Comparison of ENCODE assay signal across 8 cellular contexts in genomic region chr2:127701651-127702394, GRCh38. TPM values are rescaled to one million over a fixed set of nuclear protein-coding genes. Genes with fewer than 3 reads are reported as not detected.
DNase-seq lines count a peak whose midpoint lies in the region; ATAC-seq, FAIRE-seq and TF ChIP-seq lines count a peak whose summit lies in the region.

No MANE protein-coding gene starts in this region.

- H3K36me3 Mint-ChIP-seq in T-cell: peaks cover 24% of the 10 kb centered on the region

- CTCF ChIA-PET in T-cell (lab: Charles Lee): interaction anchor here (0.7 to 1.4 kb wide), 3 partner anchors 108 to 110 kb away, joined by 3 to 4 read pairs (median 3); partner anchors contain the start of gene WDR33 (in 1 of the 2)

- H3K36me3 ChIP-seq in rectal smooth muscle tissue (ENCODE audit: control insufficient read depth, insufficient read depth, low read length) (peaks cover 5% of the 10 kb centered on the region), aorta (ENCODE audit: control insufficient read depth in 1 of 2, insufficient read depth in 2 of 2, low read length in 1 of 2) (no peaks in the 10 kb centered on the region)

- intact Hi-C loops in right cardiac atrium (cut with DNase I) (loop anchor here in 2 of 4 donors (5.0 kb wide), 1 partner anchor 175 kb away; the partner anchor contains the start of gene IWS1 (in 2 of the 2)), aorta (cut with DNase I) (no loop called here)

- WGBS in right cardiac atrium: under 1% methylated on average over 108 of the region's 108 CpGs
- WGBS in aorta, 2 donors: 0 to 1% methylated on average over 73 to 108 of the region's 108 CpGs

- H3K4me1 ChIP-seq in right cardiac atrium (ENCODE audit: control insufficient read depth, insufficient read depth, low read length): peaks cover 15% of the 10 kb centered on the region
- peaks cover 11% of the 10 kb centered on the region for H3K4me1 ChIP-seq in rectal smooth muscle tissue (ENCODE audit: control insufficient read depth, insufficient read depth, low read length)
- H3K4me1 ChIP-seq in aorta (ENCODE audit: control insufficient read depth in 1 of 2, insufficient read depth in 2 of 2, low read length in 2 of 2): no peaks in the 10 kb centered on the region

- H3K4me1 Mint-ChIP-seq in T-cell: peaks cover 43 to 52% (median 48%) of the 10 kb centered on the region in 3 donors

- H3K4me3 ChIP-seq in right cardiac atrium (ENCODE audit: low read length) (peak overlapping the region; percentile 70), rectal smooth muscle tissue (ENCODE audit: low read length) (peak overlapping the region; percentile 85), aorta (ENCODE audit: low read length in 2 of 2) (peak overlapping the region; percentile 81 to 87)

- H3K27me3 ChIP-seq in right cardiac atrium (ENCODE audit: control insufficient read depth, insufficient read depth) (no peaks in the 10 kb centered on the region), rectal smooth muscle tissue (ENCODE audit: control insufficient read depth, insufficient read depth, low read length) (no peaks in the 10 kb centered on the region), aorta (ENCODE audit: control insufficient read depth in 1 of 2, insufficient read depth in 2 of 2, low read length in 1 of 2) (no peaks in the 10 kb centered on the region)

- no peaks in the 10 kb centered on the region for H3K27me3 Mint-ChIP-seq in T-cell

- peak overlapping the region; percentile 80 to 91 (median 91) for H3K4me3 Mint-ChIP-seq in T-cell

- peak; percentile 60 for TF ChIP-seq POLR2A in GM12891 (IDR thresholded peaks at IDR 0.05; ENCODE audit: low read depth, low read length)

- FAIRE-seq in GM12891 (lab: Jason Lieb, UNC): no peak

- H3K27ac ChIP-seq in right cardiac atrium (ENCODE audit: low read length) (peak overlapping the region; percentile 78), rectal smooth muscle tissue (ENCODE audit: low read depth, low read length) (peak overlapping the region; percentile 93), aorta (ENCODE audit: low read depth in 1 of 2, low read length in 2 of 2) (peak overlapping the region; percentile 59 to 80)

- DNase-seq in GM12891 (ENCODE audit: insufficient read length, low spot score) (peak; percentile 64), NCI-H1092 (lab: John Stamatoyannopoulos, UW) (peak; percentile 39), T-cell (peak; percentile 60 to 87 (median 77)), amniotic stem cell (lab: John Stamatoyannopoulos, UW) (peak; percentile 39), right cardiac atrium (peak; percentile 85 to 92 (median 92)), aorta (peak; percentile 88 to 92)

- no peaks in the 10 kb centered on the region for H3K9me3 Mint-ChIP-seq in T-cell

- H3K9ac ChIP-seq in rectal smooth muscle tissue (ENCODE audit: low read length): peak overlapping the region; percentile 61

- POLR2A ChIA-PET in T-cell (lab: Charles Lee): interaction anchor here (0.6 to 1.1 kb wide), 5 partner anchors 19 to 128 kb away, joined by 3 to 5 read pairs (median 4); partner anchors contain the start of genes LIMS2 (in 1 of the 2) and WDR33 (in 1 of the 2)

- H3K9me3 ChIP-seq in right cardiac atrium (ENCODE audit: control insufficient read depth, low read length): no peaks in the 10 kb centered on the region
- H3K9me3 ChIP-seq in aorta (ENCODE audit: control insufficient read depth, low read length): no peaks in the 10 kb centered on the region

- ATAC-seq in HG02623 (IDR thresholded peaks at IDR 0.05; ENCODE audit: unreplicated experiment) (peak; percentile 49), T-cell (replicated peaks in 1 of 4) (peak; percentile 78 to 80 (median 80)), right cardiac atrium (peak; percentile 68 to 73), aorta (ENCODE audit: low FRiP score) (peak; percentile 70)

- peak overlapping the region; percentile 92 to 93 for H3K27ac Mint-ChIP-seq in T-cell

TF ChIP-seq in GM12891, 5 proteins besides CTCF, POLR2A, EP300 and RAD21:
- TF ChIP-seq PAX5 (IDR thresholded peaks at IDR 0.05; ENCODE audit: insufficient read depth, low read length, severe bottlenecking) (peak; percentile 86), TAF1 (IDR thresholded peaks at IDR 0.05; ENCODE audit: low read depth, low read length) (no peak; the same call in none of the 2 replicates), SPI1 (IDR thresholded peaks at IDR 0.05; ENCODE audit: low read depth, low read length) (peak; percentile 19; the same call in 1 of the 2 replicates), POU2F2 (IDR thresholded peaks at IDR 0.05; ENCODE audit: low read depth, low read length) (peak; percentile 24; the same call in 1 of the 2 replicates), POLR2AphosphoS5 (IDR thresholded peaks at IDR 0.05; ENCODE audit: low read depth, low read length) (no peak; the same call in 1 of the 2 replicates)

RNA-seq across cellular contexts. Expression of gene SFT2D3, which starts 0.5 kb away (rescaled TPM):
- polyA plus RNA-seq in GM12891 (2012; ENCODE audit: low read depth, missing spikeins): not detected
- total RNA-seq in T-cell (10 to 100 TPM in 3 of 5 donors, 1 to 10 TPM in 2; 6.1 to 13.9 (median 12.4) TPM), right cardiac atrium (1 to 10 TPM; 3.6 to 5.0 (median 4.4) TPM), aorta (1 to 10 TPM; 3.8 to 4.9 TPM)
- polyA plus RNA-seq in right cardiac atrium (3.3 TPM), aorta (1 to 10 TPM; 3.3 to 4.2 TPM)

RNA-seq across cellular contexts. Expression of gene LIMS2, which starts 26.5 kb away (rescaled TPM):
- 1.5 TPM for polyA plus RNA-seq in GM12891 (2012; ENCODE audit: low read depth, missing spikeins)
- total RNA-seq in T-cell (10 to 100 TPM in 3 of 5 donors, 1 to 10 TPM in 2; 8.4 to 14.8 (median 10.3) TPM), right cardiac atrium (100 to 1,000 TPM; 163 to 224 (median 209) TPM), aorta (100 to 1,000 TPM; 189 to 248 TPM)
- polyA plus RNA-seq in right cardiac atrium (178 TPM), aorta (1,000 to 10,000 TPM in 1 of 2 donors, 100 to 1,000 TPM in 1; 188 to 2,193 TPM)

RNA-seq across cellular contexts. Expression of gene GPR17, which starts 55.9 kb away (rescaled TPM):
- not detected for polyA plus RNA-seq in GM12891 (2012; ENCODE audit: low read depth, missing spikeins)
- not detected for total RNA-seq in T-cell
- total RNA-seq in right cardiac atrium: under 1 TPM in 2 of 4 donors, not detected in 2; 0.31 to 0.40 TPM
- polyA plus RNA-seq in right cardiac atrium: 4.0 TPM
- total RNA-seq in aorta: under 1 TPM in 1 of 2 donors, not detected in 1; 0.16 TPM
- polyA plus RNA-seq in aorta: 1 to 10 TPM in 1 of 2 donors, under 1 TPM in 1; 0.63 to 3.7 TPM

Comparison
In these comparisons a context has a peak if more than half of its experiments do, and no peak if none do; other contexts are left out.
1. Peak in every context shown above with its lines: DNase-seq, ATAC-seq, H3K4me3 ChIP-seq and H3K27ac ChIP-seq.
2. DNase-seq: peak in every context shown above with its lines; median percentile 92 in right cardiac atrium; 90 in aorta; 77 in T-cell; 64 in GM12891; 39 in NCI-H1092; 39 in amniotic stem cell.
3. RNA of gene LIMS2, which starts 26.5 kb away (total RNA-seq): 189 to 248 TPM in aorta and 163 to 224 TPM in right cardiac atrium; 8.4 to 14.8 TPM in T-cell; every median in the first group is over 10 times any median in the second.